Comparison of ENCODE assay signal across 7 cellular contexts in the genomic region with DNA sequence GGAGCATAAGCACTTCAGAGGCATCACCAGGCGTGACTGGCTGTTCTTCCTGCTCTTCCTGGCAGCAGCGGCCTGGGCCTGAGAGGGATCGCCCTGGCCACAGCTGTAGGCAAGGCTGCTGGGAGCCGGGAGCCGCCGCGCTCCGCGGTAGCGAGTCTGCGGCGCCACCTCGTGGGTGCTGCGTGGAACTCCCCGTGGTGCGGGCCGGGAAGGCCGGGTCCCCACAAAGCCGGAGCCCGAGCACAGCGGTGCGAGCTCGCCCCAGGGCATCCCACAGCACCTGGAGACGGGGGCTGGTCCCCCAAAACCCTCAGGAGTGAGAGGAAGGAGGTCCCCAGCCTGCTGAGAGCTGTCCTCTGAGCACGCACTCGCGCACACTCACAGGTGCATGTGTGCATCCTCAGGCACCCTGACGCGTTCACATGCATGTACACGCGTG.
A peak's percentile ranks its signal among the peaks of the same experiment; 100 is the strongest.
DNase-seq lines count a peak whose midpoint lies in the region; ATAC-seq and TF ChIP-seq lines count a peak whose summit lies in the region.
"Not testable (repeated sequence)": the region's sequence is repeated elsewhere in the genome, so short reads cannot be mapped to it uniquely, and the experiment has no call there.

No MANE protein-coding gene starts in this region.

- intact Hi-C loops in head of caudate nucleus (cut with DNase I); right lobe of liver (cut with DNase I): not testable (repeated sequence)

- not testable (repeated sequence) for H3K27me3 ChIP-seq in Karpas-422 (ENCODE audit: low read length); right lobe of liver

- H2AFZ ChIP-seq in Karpas-422 (ENCODE audit: low read length), result not testable (repeated sequence)

- not testable (repeated sequence) for H3K27ac Mint-ChIP-seq in brain

- H4K20me1 ChIP-seq in Karpas-422 (ENCODE audit: insufficient read depth, low read depth, low read length), result not testable (repeated sequence)

- H3K79me2 ChIP-seq in Karpas-422 (ENCODE audit: low read length), result not testable (repeated sequence)

- DNase-seq in DMS53 (lab: John Stamatoyannopoulos, UW) (peak; percentile 33), Karpas-422 (peak; percentile 68), RPMI8226 (peak; percentile 60), head of caudate nucleus (peak in 41 of 42 donors; percentile 8 to 80 (median 64)), right lobe of liver (peak; percentile 61 to 76 (median 73)), retina (peak; percentile 64)

- not testable (repeated sequence) for H3K9me3 ChIP-seq in Karpas-422 (ENCODE audit: low read length); right lobe of liver

- H3K4me1 Mint-ChIP-seq in brain, result not testable (repeated sequence)

- peak overlapping the region; percentile 11 for H3K4me2 ChIP-seq in Karpas-422 (ENCODE audit: low read depth, low read length, poor library complexity, severe bottlenecking)

- not testable (repeated sequence) for H3K9me2 ChIP-seq in Karpas-422 (replicated peaks; ENCODE audit: insufficient read depth, low read length)

- not testable (repeated sequence) for H3K27me3 Mint-ChIP-seq in brain

- not testable (repeated sequence) for H3K4me3 ChIP-seq in Karpas-422 (ENCODE audit: low read length); right lobe of liver

- TF ChIP-seq CTCF in brain (conservative IDR thresholded peaks at IDR 0.05), result peak; percentile 64 to 69
- TF ChIP-seq CTCF in right lobe of liver (IDR thresholded peaks at IDR 0.05), result peak; percentile 13 to 46 (median 25)

- WGBS in right lobe of liver (ENCODE audit: insufficient coverage, low coverage, low lambda C conversion rate, missing lambda C conversion rate), result no CpG with 5 or more reads among the region's 31 CpGs

- H3K9me3 Mint-ChIP-seq in brain, result peaks cover 0 to 17% (median 2%) of the 10 kb centered on the region in 5 experiments

- peaks cover 32% of the 10 kb centered on the region for H3K4me1 ChIP-seq in Karpas-422 (ENCODE audit: low read length)
- not testable (repeated sequence) for H3K4me1 ChIP-seq in right lobe of liver

- not testable (repeated sequence) for TF ChIP-seq POLR2A in right lobe of liver (IDR thresholded peaks at IDR 0.05)

- not testable (repeated sequence) for H3K9ac ChIP-seq in Karpas-422 (ENCODE audit: low read length)

- H3K36me3 ChIP-seq in Karpas-422 (ENCODE audit: insufficient read depth, low read length); right lobe of liver: not testable (repeated sequence)

- not testable (repeated sequence) for H3K36me3 Mint-ChIP-seq in brain

- H3K27ac ChIP-seq in Karpas-422 (ENCODE audit: low read length), result peak overlapping the region; percentile 73
- H3K27ac ChIP-seq in right lobe of liver, result not testable (repeated sequence)

- H3K4me3 Mint-ChIP-seq in brain, result not testable (repeated sequence)

- ATAC-seq in right lobe of liver, result peak in 3 of 4 donors; percentile 51 to 67 (median 67)
